Comparison of ENCODE assay signal across 17 cellular contexts in genomic region chr5:147418613-147419012, GRCh38.
DNase-seq lines count a peak whose midpoint lies in the region; ATAC-seq and TF ChIP-seq lines count a peak whose summit lies in the region.
"Had no signal": no experiment of that assay in that cellular context is flagged by ENCODE, and none has a peak within 500 bp of the region (broad histone marks: within the 10 kb centered on the region; RNA-seq: fewer than 3 reads in every experiment).

No MANE protein-coding gene starts in this region.

- intact Hi-C loops in ascending aorta (cut with DNase I), result no loop called here
- intact Hi-C loops in tibial artery (cut with DNase I; ENCODE audit: low total_unique reads), result no loop called here
- intact Hi-C loops in activated T-helper 1 cell treated with anti-CD3 and anti-CD28 coated beads, Interleukin-12 subunit alpha, Interleukin-12 subunit beta, Interleukin-2, Interleukin-4 antibody, amounts not matched to agents 30 ng/mL and 10 ng/mL and 1 ng/mL, durations not matched to agents 14 hours and 24 hours and 36 hours (cut with micrococcal nuclease), result no loop called here

- H3K4me3 Mint-ChIP-seq in activated T-helper 1 cell treated with anti-CD3 and anti-CD28 coated beads, Interleukin-12 subunit alpha, Interleukin-12 subunit beta, Interleukin-2, Interleukin-4 antibody, amounts not matched to agents 30 ng/mL and 10 ng/mL and 1 ng/mL, durations not matched to agents 14 hours and 24 hours and 36 hours, result no peak overlapping the region
- H3K4me3 Mint-ChIP-seq: B cell; CD4-positive, alpha-beta T cell had no signal

- H3K4me1 ChIP-seq in ascending aorta (peaks cover 9 to 34% of the 10 kb centered on the region in 2 donors), gastroesophageal sphincter (peaks cover 26 to 74% (median 27%) of the 10 kb centered on the region in 3 donors), skeletal muscle tissue (ENCODE audit: control insufficient read depth in 3 of 3, insufficient read depth in 3 of 3, low read length in 3 of 3) (peaks cover 29 to 40% (median 30%) of the 10 kb centered on the region in 3 donors), tibial artery (peaks cover 0 to 91% (median 40%) of the 10 kb centered on the region in 4 donors)

- H3K27ac Mint-ChIP-seq in activated T-helper 1 cell treated with anti-CD3 and anti-CD28 coated beads, Interleukin-12 subunit alpha, Interleukin-12 subunit beta, Interleukin-2, Interleukin-4 antibody, amounts not matched to agents 30 ng/mL and 10 ng/mL and 1 ng/mL, durations not matched to agents 14 hours and 24 hours and 36 hours, result no peak overlapping the region
- H3K27ac Mint-ChIP-seq: B cell; CD4-positive, alpha-beta T cell had no signal

- H3K27me3 Mint-ChIP-seq in activated T-helper 1 cell treated with anti-CD3 and anti-CD28 coated beads, Interleukin-12 subunit alpha, Interleukin-12 subunit beta, Interleukin-2, Interleukin-4 antibody, amounts not matched to agents 30 ng/mL and 10 ng/mL and 1 ng/mL, durations not matched to agents 14 hours and 24 hours and 36 hours (ENCODE audit: insufficient read depth), result no peaks in the 10 kb centered on the region

- H3K4me3 ChIP-seq in ascending aorta (no peak overlapping the region), gastroesophageal sphincter (no peak overlapping the region), skeletal muscle tissue (ENCODE audit: low read length in 3 of 3) (no peak overlapping the region), tibial artery (no peak overlapping the region)
- H3K4me3 ChIP-seq: GM12878 had no signal

- DNase-seq in ascending aorta (ENCODE audit: low spot score in 2 of 2) (no peak), tibial artery (no peak), KG1 (lab: John Stamatoyannopoulos, UW) (no peak)
- no peak for DNase-seq in activated T-helper 1 cell treated with anti-CD3 and anti-CD28 coated beads, Interleukin-12 subunit alpha, Interleukin-12 subunit beta, Interleukin-2, Interleukin-4 antibody, amounts not matched to agents 30 ng/mL and 10 ng/mL and 1 ng/mL, durations not matched to agents 14 hours and 24 hours and 36 hours (ENCODE audit: low spot score)
- DNase-seq: ACHN; C1 segment of cervical spinal cord; Calu3; CD4-positive, alpha-beta T cell; DMS 273 treated with DMSO at 0.1 percent for 48 hours had no signal

- WGBS in gastroesophageal sphincter (ENCODE audit: low coverage in 1 of 2), 2 donors, result 27 to 42% methylated on average over 2 of the region's 2 CpGs

- H3K9ac ChIP-seq in skeletal muscle tissue (ENCODE audit: low read depth in 1 of 3, low read length in 3 of 3), result no peak overlapping the region

- H3K36me3 Mint-ChIP-seq in activated T-helper 1 cell treated with anti-CD3 and anti-CD28 coated beads, Interleukin-12 subunit alpha, Interleukin-12 subunit beta, Interleukin-2, Interleukin-4 antibody, amounts not matched to agents 30 ng/mL and 10 ng/mL and 1 ng/mL, durations not matched to agents 14 hours and 24 hours and 36 hours (ENCODE audit: low read depth), result no peaks in the 10 kb centered on the region

- TF ChIP-seq EP300 in gastroesophageal sphincter (IDR thresholded peaks at IDR 0.05), result no peak

- TF ChIP-seq CTCF in ascending aorta (IDR thresholded peaks at IDR 0.05) (no peak), gastroesophageal sphincter (IDR thresholded peaks at IDR 0.05) (no peak), tibial artery (IDR thresholded peaks at IDR 0.05) (no peak)

- H3K27ac ChIP-seq in ascending aorta (peak overlapping the region; percentile 81 to 98), gastroesophageal sphincter (peak overlapping the region; percentile 81 to 94 (median 92)), skeletal muscle tissue (ENCODE audit: low read depth, low read length) (peak overlapping the region; percentile 15), tibial artery (peak overlapping the region; percentile 96 to 98)
- H3K27ac ChIP-seq: HL-60 had no signal

- peaks cover 23 to 32% of the 10 kb centered on the region in 2 donors for H3K36me3 ChIP-seq in ascending aorta
- H3K36me3 ChIP-seq in gastroesophageal sphincter, result peaks cover 0 to 46% of the 10 kb centered on the region in 2 donors
- H3K36me3 ChIP-seq in skeletal muscle tissue (ENCODE audit: control insufficient read depth in 3 of 3, insufficient read depth in 3 of 3, low read length in 3 of 3), result peaks cover 2 to 12% (median 3%) of the 10 kb centered on the region in 3 donors
- H3K36me3 ChIP-seq in tibial artery, result peaks cover 20 to 33% (median 29%) of the 10 kb centered on the region in 3 donors

- no peaks in the 10 kb centered on the region for H3K27me3 ChIP-seq in ascending aorta
- H3K27me3 ChIP-seq in gastroesophageal sphincter, result no peaks in the 10 kb centered on the region
- H3K27me3 ChIP-seq in skeletal muscle tissue (ENCODE audit: control insufficient read depth in 3 of 3, insufficient read depth in 3 of 3, low read length in 3 of 3), result no peaks in the 10 kb centered on the region
- H3K27me3 ChIP-seq in tibial artery, result no peaks in the 10 kb centered on the region

- no peaks in the 10 kb centered on the region for H3K9me3 Mint-ChIP-seq in activated T-helper 1 cell treated with anti-CD3 and anti-CD28 coated beads, Interleukin-12 subunit alpha, Interleukin-12 subunit beta, Interleukin-2, Interleukin-4 antibody, amounts not matched to agents 30 ng/mL and 10 ng/mL and 1 ng/mL, durations not matched to agents 14 hours and 24 hours and 36 hours
- H3K9me3 Mint-ChIP-seq: CD4-positive, alpha-beta T cell had no signal

- no peak for ATAC-seq in gastroesophageal sphincter
- ATAC-seq in GM21576 (IDR thresholded peaks at IDR 0.05; ENCODE audit: unreplicated experiment), result no peak
- no peak for ATAC-seq in HG02840 (IDR thresholded peaks at IDR 0.05; ENCODE audit: low FRiP score, unreplicated experiment)
- ATAC-seq: GM12878, HCT116 had no signal

- no peak for TF ChIP-seq POLR2A in gastroesophageal sphincter (IDR thresholded peaks at IDR 0.05)

- H3K9me3 ChIP-seq in ascending aorta (no peaks in the 10 kb centered on the region), gastroesophageal sphincter (no peaks in the 10 kb centered on the region), skeletal muscle tissue (ENCODE audit: control insufficient read depth in 3 of 3, low read length in 3 of 3) (no peaks in the 10 kb centered on the region), tibial artery (no peaks in the 10 kb centered on the region)

- no peaks in the 10 kb centered on the region for H3K4me1 Mint-ChIP-seq in activated T-helper 1 cell treated with anti-CD3 and anti-CD28 coated beads, Interleukin-12 subunit alpha, Interleukin-12 subunit beta, Interleukin-2, Interleukin-4 antibody, amounts not matched to agents 30 ng/mL and 10 ng/mL and 1 ng/mL, durations not matched to agents 14 hours and 24 hours and 36 hours (ENCODE audit: low read depth)
- H3K4me1 Mint-ChIP-seq: B cell had no signal

Comparison
In these comparisons a context has a peak if more than half of its experiments do, and no peak if none do; other contexts are left out.
1. H3K27ac ChIP-seq: peak in every context shown above with its lines; median percentile 97 in tibial artery; 92 in gastroesophageal sphincter; 90 in ascending aorta; 15 in skeletal muscle tissue.